ENCODE assay signal across 23 cellular contexts in the genomic region with DNA sequence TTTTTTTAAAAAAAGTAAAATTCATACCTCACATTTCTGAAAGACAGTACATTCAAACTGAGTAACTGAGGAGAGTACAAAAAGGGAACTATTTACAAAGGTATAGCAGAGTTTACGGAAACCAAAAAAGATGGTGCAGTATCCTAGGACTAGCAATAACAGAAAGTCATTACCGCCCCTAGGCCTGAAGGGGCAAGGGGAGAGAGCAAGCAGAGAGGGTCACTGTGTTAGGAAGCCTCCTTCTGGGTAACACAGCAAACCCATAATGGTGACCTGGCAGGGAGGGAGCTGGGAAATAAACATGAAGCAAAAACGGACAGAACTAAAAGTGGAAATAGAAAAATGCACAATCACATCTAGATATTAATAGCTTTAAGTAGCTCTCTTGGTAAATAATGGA. TPM values are rescaled to one million over a fixed set of nuclear protein-coding genes. Genes with fewer than 3 reads are reported as not detected.
DNase-seq lines count a peak whose midpoint lies in the region; ATAC-seq, FAIRE-seq and TF ChIP-seq lines count a peak whose summit lies in the region.
"Had no signal": no experiment of that assay in that cellular context is flagged by ENCODE, and none has a peak within 500 bp of the region (broad histone marks: within the 10 kb centered on the region; RNA-seq: fewer than 3 reads in every experiment).

No MANE protein-coding gene starts in this region.

- H3K4me1 ChIP-seq in left ventricle myocardium inferior (peaks cover 43% of the 10 kb centered on the region), Loucy (ENCODE audit: insufficient read depth, low read length, poor library complexity, severe bottlenecking) (peaks cover 19% of the 10 kb centered on the region), psoas muscle (peaks cover 31% of the 10 kb centered on the region)

- TF ChIP-seq CTCF in left ventricle myocardium inferior (IDR thresholded peaks at IDR 0.05; ENCODE audit: borderline replicate concordance) = no peak
- no peak for TF ChIP-seq CTCF in Loucy (conservative IDR thresholded peaks at IDR 0.05; ENCODE audit: low read length)
- TF ChIP-seq CTCF in bronchial epithelial cell (IDR thresholded peaks at IDR 0.05; ENCODE audit: insufficient read depth, low read length, severe bottlenecking) = no peak
- no peak for TF ChIP-seq CTCF in psoas muscle (IDR thresholded peaks at IDR 0.05)

- H3K4me3 ChIP-seq in left ventricle myocardium inferior (no peak overlapping the region), Loucy (ENCODE audit: low read length, poor library complexity, severe bottlenecking) (no peak overlapping the region), bronchial epithelial cell (ENCODE audit: low read depth, low read length) (no peak overlapping the region), psoas muscle (no peak overlapping the region)
- H3K4me3 ChIP-seq: GM23248 had no signal

- H3K9me3 ChIP-seq in left ventricle myocardium inferior (replicated peaks) = no peaks in the 10 kb centered on the region
- H3K9me3 ChIP-seq in Loucy (ENCODE audit: insufficient read depth, low read depth, low read length) = no peaks in the 10 kb centered on the region; the same call in 1 of the 2 replicates
- H3K9me3 ChIP-seq in psoas muscle = no peaks in the 10 kb centered on the region

- peaks cover 13% of the 10 kb centered on the region for H3K36me3 ChIP-seq in left ventricle myocardium inferior
- peaks cover 17% of the 10 kb centered on the region for H3K36me3 ChIP-seq in Loucy (ENCODE audit: insufficient read depth, low read length)
- no peaks in the 10 kb centered on the region for H3K36me3 ChIP-seq in bronchial epithelial cell (ENCODE audit: control insufficient read depth, insufficient read depth, low read length)
- no peaks in the 10 kb centered on the region for H3K36me3 ChIP-seq in psoas muscle (ENCODE audit: insufficient read depth in 1 of 2, low read depth in 1 of 2)

- no peak for DNase-seq in left ventricle myocardium inferior
- DNase-seq in left cardiac atrium = no peak
- DNase-seq in bronchial epithelial cell (ENCODE audit: low read depth) = no peak
- no peak for DNase-seq in psoas muscle
- no peak for DNase-seq in central memory CD4-positive, alpha-beta T cell
- DNase-seq in T1000 (lab: John Stamatoyannopoulos, UW) = no peak
- DNase-seq: DMS153, DND-41, GM23248, H9, KBM-7, MM.1S, NCI-H2029, NCI-H446, NCI-H524 treated with DMSO at 0.1 percent for 48 hours, NCI-H82, SHP77 had no signal

- peaks cover 41% of the 10 kb centered on the region; the same call in 1 of the 2 replicates for H3K79me2 ChIP-seq in Loucy (ENCODE audit: insufficient read depth, low read length)

- no peak overlapping the region for H3K9ac ChIP-seq in Loucy (ENCODE audit: low read depth, low read length, poor library complexity, severe bottlenecking)
- H3K9ac ChIP-seq: GM23248 had no signal

- peak; percentile 93 for FAIRE-seq in bronchial epithelial cell (lab: Jason Lieb, UNC)
- FAIRE-seq: GM18507, HTR-8/SVneo had no signal

- H3K27ac ChIP-seq in left ventricle myocardium inferior (replicated peaks) (peak overlapping the region; percentile 4), psoas muscle (peak overlapping the region; percentile 63)
- H3K27ac ChIP-seq: GM23248, RWPE1 had no signal

- H3K27me3 ChIP-seq in left ventricle myocardium inferior (ENCODE audit: low read depth) (no peaks in the 10 kb centered on the region), Loucy (ENCODE audit: insufficient read depth, low read length, poor library complexity, severe bottlenecking) (no peaks in the 10 kb centered on the region), bronchial epithelial cell (ENCODE audit: control insufficient read depth, insufficient read depth, low read length) (no peaks in the 10 kb centered on the region), psoas muscle (ENCODE audit: insufficient read depth in 3 of 3, low read length in 2 of 3) (no peaks in the 10 kb centered on the region)

- H3K4me2 ChIP-seq in Loucy (ENCODE audit: low read depth, low read length, poor library complexity, severe bottlenecking) = peak overlapping the region; percentile 10

- H4K20me1 ChIP-seq in Loucy (ENCODE audit: insufficient read depth, low read length, poor library complexity, severe bottlenecking) = no peaks in the 10 kb centered on the region

- ATAC-seq in left cardiac atrium (no peak), psoas muscle (peak in 1 of 4 donors; percentile 33)
- ATAC-seq in activated CD4-positive, CD25-positive, alpha-beta regulatory T cell treated with anti-CD3 and anti-CD28 coated beads, Interleukin-2, amount 50 U/mL, for 24 hours = no peak
- ATAC-seq: Panc1 had no signal

- WGBS in psoas muscle, 3 donors = 73 to 86% (median 85%) methylated on average over 3 of the region's 3 CpGs

- intact Hi-C loops in left ventricle myocardium inferior (cut with micrococcal nuclease) = no loop called here
- intact Hi-C loops in left cardiac atrium (cut with DNase I) = no loop called here
- intact Hi-C loops in psoas muscle (cut with DNase I) = no loop called here

- H2AFZ ChIP-seq in Loucy (ENCODE audit: low read length) = no peak overlapping the region
- H2AFZ ChIP-seq: GM23248 had no signal

- no peaks in the 10 kb centered on the region for H3K9me2 ChIP-seq in Loucy (replicated peaks; ENCODE audit: low read depth, low read length)

- H3F3A ChIP-seq in Loucy (ENCODE audit: low read depth) = no peaks in the 10 kb centered on the region

RNA-seq across cellular contexts. Expression of gene VWA8, which starts 8.2 kb away (rescaled TPM):
- total RNA-seq in left ventricle myocardium inferior (51.0 TPM), left cardiac atrium (10 to 100 TPM; 28.2 to 29.9 TPM), bronchial epithelial cell (17.1 and 18.9 TPM in 2 replicates), psoas muscle (10 to 100 TPM; 30.1 to 50.5 (median 41.4) TPM)
- 10 to 100 TPM in 2 of 3 donors, 1 to 10 TPM in 1; 8.6 to 12.5 (median 12.3) TPM for polyA plus RNA-seq in psoas muscle
